Comparison of ENCODE assay signal across 27 cellular contexts in the genomic region with DNA sequence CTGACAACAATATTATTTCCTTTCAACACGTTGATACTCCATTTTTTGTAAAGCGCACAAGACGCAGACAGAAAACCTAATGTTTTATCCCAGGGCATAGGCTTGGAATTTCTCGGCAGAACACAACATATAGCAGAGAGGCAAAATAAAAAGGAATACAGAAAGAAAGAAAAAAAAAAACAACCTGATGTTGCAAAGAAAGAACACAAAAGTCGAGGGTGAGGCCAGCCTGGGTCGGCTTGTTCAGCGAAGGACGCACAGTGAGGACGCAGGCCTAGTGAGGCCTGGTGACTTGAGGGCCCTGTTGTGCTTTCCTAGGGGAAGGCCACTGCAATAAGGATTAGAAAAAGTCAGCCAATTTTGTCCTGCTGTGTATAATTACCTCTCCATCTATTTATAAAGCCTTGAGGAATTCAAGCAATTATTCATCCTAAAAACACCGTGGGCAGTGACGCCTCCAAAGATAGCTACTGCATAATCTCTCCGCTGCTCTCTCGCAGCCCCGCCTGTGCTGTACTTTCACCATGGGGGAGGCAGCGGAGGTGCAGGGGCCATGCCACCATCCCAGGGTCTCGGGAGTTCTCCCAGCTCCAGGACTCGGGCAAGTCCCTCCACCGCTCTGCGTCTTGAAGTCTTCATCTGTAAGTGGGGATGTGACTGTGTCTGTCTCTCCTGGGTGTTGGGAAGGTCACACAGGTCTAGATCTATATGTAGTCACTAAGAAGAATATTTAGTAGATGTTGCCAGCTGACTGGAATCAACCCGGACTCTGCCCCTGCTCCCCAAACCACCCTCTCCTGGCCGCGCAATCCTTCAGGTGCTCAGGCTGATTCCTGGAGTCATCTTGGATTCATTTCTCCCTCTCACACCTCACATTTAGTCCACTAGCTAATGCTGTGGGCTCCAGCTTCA.
DNase-seq lines count a peak whose midpoint lies in the region; FAIRE-seq and TF ChIP-seq lines count a peak whose summit lies in the region.
"Had no signal": no experiment of that assay in that cellular context is flagged by ENCODE, and none has a peak within 500 bp of the region (broad histone marks: within the 10 kb centered on the region; RNA-seq: fewer than 3 reads in every experiment).

No MANE protein-coding gene starts in this region.

- H3K4me3 ChIP-seq in HEK293 (ENCODE audit: low read depth, low read length) (no peak overlapping the region), neural progenitor cell (no peak overlapping the region)
- H3K4me3 ChIP-seq: gastroesophageal sphincter, right atrium auricular region, SK-N-MC, upper lobe of left lung had no signal

- no peaks in the 10 kb centered on the region for H3K79me2 ChIP-seq in neural progenitor cell (ENCODE audit: low read depth)
- H3K79me2 ChIP-seq: parathyroid adenoma had no signal

- CTCF ChIA-PET in HEK293 (lab: Yijun Ruan, JAX), result interaction anchor here (0.7 kb wide), 1 partner anchor 280 kb away, joined by 3 read pairs; the partner anchor contains the start of gene CCDC138

- H3K36me3 ChIP-seq in HEK293 (ENCODE audit: control insufficient read depth in 2 of 2, insufficient read depth in 1 of 2, low read length in 2 of 2), result no peaks in the 10 kb centered on the region
- no peaks in the 10 kb centered on the region for H3K36me3 ChIP-seq in neural progenitor cell
- H3K36me3 ChIP-seq: gastroesophageal sphincter, right atrium auricular region, upper lobe of left lung had no signal

- DNase-seq in D721Med (ENCODE audit: insufficient read length, low spot score), result no peak
- DNase-seq in endothelial cell (ENCODE audit: low spot score), result no peak
- peak; percentile 39 for DNase-seq in neural progenitor cell (ENCODE audit: low spot score)
- no peak for DNase-seq in KG1 (lab: John Stamatoyannopoulos, UW)
- DNase-seq in NCI-H1092 (lab: John Stamatoyannopoulos, UW), result no peak
- DNase-seq in HFFc6, result no peak
- DNase-seq: activated CD4-positive, alpha-beta T cell treated with anti-CD3 and anti-CD28 coated beads for 1 hour; activated CD8-positive, alpha-beta T cell treated with anti-CD3 and anti-CD28 coated beads, Interleukin-2, amount 10 ng/mL, durations not matched to agents 7 days and 5 days; central memory CD4-positive, alpha-beta T cell; natural killer cell; NCI-H187 treated with DMSO at 0.1 percent for 48 hours; NCI-H226; stimulated activated CD4-positive, alpha-beta T cell treated with anti-CD3 and anti-CD28 coated beads, Interleukin-12 subunit alpha, Interleukin-12 subunit beta, amount 100 ng/mL, for 4 hours; stimulated activated CD4-positive, alpha-beta T cell treated with anti-CD3 and anti-CD28 coated beads, Interleukin-4, amount 100 ng/mL, for 1 hour; substantia nigra; upper lobe of left lung had no signal

- H3K9me3 ChIP-seq in HEK293 (ENCODE audit: control insufficient read depth, insufficient read depth, low read depth, low read length) (no peaks in the 10 kb centered on the region), neural progenitor cell (ENCODE audit: low read depth) (no peaks in the 10 kb centered on the region)
- H3K9me3 ChIP-seq: right atrium auricular region, upper lobe of left lung had no signal

- no peak overlapping the region for H3K27ac ChIP-seq in HEK293 (ENCODE audit: extremely low read depth, low read depth, low read length)
- H3K27ac ChIP-seq in neural progenitor cell, result peak overlapping the region; percentile 45
- H3K27ac ChIP-seq: gastroesophageal sphincter, HL-60, parathyroid adenoma, right atrium auricular region, RWPE1, SK-N-MC, upper lobe of left lung had no signal

- H3K9ac ChIP-seq in neural progenitor cell, result no peak overlapping the region
- H3K9ac ChIP-seq: parathyroid adenoma had no signal

- H3K4me1 ChIP-seq in HEK293 (ENCODE audit: control insufficient read depth, insufficient read depth, low read length) (no peaks in the 10 kb centered on the region), neural progenitor cell (peaks cover 28% of the 10 kb centered on the region)

- FAIRE-seq in D721Med (lab: Jason Lieb, UNC), result peak; percentile 61
- FAIRE-seq: astrocyte, endometrium, TTC549 had no signal

- TF ChIP-seq CTCF in D721Med (IDR thresholded peaks at IDR 0.05; ENCODE audit: insufficient read depth, missing control alignments), result no peak
- TF ChIP-seq CTCF in HEK293 (tag by site-specific recombination; IDR thresholded peaks at IDR 0.05), result no peak
- no peak for TF ChIP-seq CTCF in endothelial cell (IDR thresholded peaks at IDR 0.05; ENCODE audit: unreplicated experiment)
- TF ChIP-seq CTCF in neural progenitor cell (IDR thresholded peaks at IDR 0.05), result no peak
- TF ChIP-seq CTCF in HFFc6 (IDR thresholded peaks at IDR 0.05), result no peak

- H2AFZ ChIP-seq in neural progenitor cell (replicated peaks), result no peak overlapping the region
- H2AFZ ChIP-seq: parathyroid adenoma had no signal

- H3K4me3 Mint-ChIP-seq in endothelial cell (ENCODE audit: unreplicated experiment) (no peak overlapping the region), neural progenitor cell (peak overlapping the region; percentile 48), HFFc6 (no peak overlapping the region)
- H3K4me3 Mint-ChIP-seq: activated CD8-positive, alpha-beta T cell treated with anti-CD3 and anti-CD28 coated beads, Interleukin-2, amount 10 ng/mL, durations not matched to agents 7 days and 5 days; dendritic cell treated with granulocyte-macrophage colony-stimulating factor and Interleukin-4, amounts not matched to agents 40 ng/mL and 50 ng/mL, for 4 days; natural killer cell had no signal

- H3K27me3 Mint-ChIP-seq in endothelial cell (ENCODE audit: unreplicated experiment), result peaks cover 5% of the 10 kb centered on the region
- peaks cover 13% of the 10 kb centered on the region for H3K27me3 Mint-ChIP-seq in neural progenitor cell (ENCODE audit: insufficient read depth, low read depth)
- H3K27me3 Mint-ChIP-seq in HFFc6 (ENCODE audit: insufficient read depth), result peaks cover 53% of the 10 kb centered on the region
- H3K27me3 Mint-ChIP-seq: dendritic cell treated with granulocyte-macrophage colony-stimulating factor and Interleukin-4, amounts not matched to agents 40 ng/mL and 50 ng/mL, for 4 days had no signal

- peaks cover 7% of the 10 kb centered on the region for H3K4me1 Mint-ChIP-seq in endothelial cell (ENCODE audit: unreplicated experiment)
- peaks cover 57% of the 10 kb centered on the region for H3K4me1 Mint-ChIP-seq in neural progenitor cell
- no peaks in the 10 kb centered on the region for H3K4me1 Mint-ChIP-seq in HFFc6 (ENCODE audit: low read depth)
- H3K4me1 Mint-ChIP-seq: natural killer cell had no signal

- no peaks in the 10 kb centered on the region for H4K20me1 ChIP-seq in neural progenitor cell (ENCODE audit: low read depth)

- H3K9me3 Mint-ChIP-seq in endothelial cell (ENCODE audit: unreplicated experiment) (no peaks in the 10 kb centered on the region), neural progenitor cell (peaks cover 2% of the 10 kb centered on the region), HFFc6 (no peaks in the 10 kb centered on the region)
- H3K9me3 Mint-ChIP-seq: dendritic cell treated with granulocyte-macrophage colony-stimulating factor and Interleukin-4, amounts not matched to agents 40 ng/mL and 50 ng/mL, for 4 days; natural killer cell had no signal

- H3K27ac Mint-ChIP-seq in endothelial cell (ENCODE audit: unreplicated experiment), result peak overlapping the region; percentile 52
- H3K27ac Mint-ChIP-seq in neural progenitor cell, result peak overlapping the region; percentile 72
- no peak overlapping the region for H3K27ac Mint-ChIP-seq in HFFc6
- H3K27ac Mint-ChIP-seq: activated CD8-positive, alpha-beta T cell treated with anti-CD3 and anti-CD28 coated beads, Interleukin-2, amount 10 ng/mL, durations not matched to agents 7 days and 5 days; dendritic cell treated with granulocyte-macrophage colony-stimulating factor and Interleukin-4, amounts not matched to agents 40 ng/mL and 50 ng/mL, for 4 days; natural killer cell had no signal

- no peaks in the 10 kb centered on the region for H3K36me3 Mint-ChIP-seq in endothelial cell (ENCODE audit: low read depth, unreplicated experiment)
- H3K36me3 Mint-ChIP-seq in neural progenitor cell, result no peaks in the 10 kb centered on the region
- no peaks in the 10 kb centered on the region for H3K36me3 Mint-ChIP-seq in HFFc6 (ENCODE audit: low read depth)
- H3K36me3 Mint-ChIP-seq: natural killer cell had no signal

- H3K4me2 ChIP-seq in neural progenitor cell, result peak overlapping the region; percentile 23

- peaks cover 23% of the 10 kb centered on the region for H3F3A ChIP-seq in neural progenitor cell (ENCODE audit: low read depth)

- H3K27me3 ChIP-seq in neural progenitor cell, result no peaks in the 10 kb centered on the region
- H3K27me3 ChIP-seq: gastroesophageal sphincter, right atrium auricular region, upper lobe of left lung had no signal

- POLR2A ChIA-PET in HEK293 (lab: Yijun Ruan, JAX), result no interaction called here

TF ChIP-seq in HEK293, 187 proteins besides CTCF, POLR2A, EP300 and RAD21 (continues in another document):
- no peak for TF ChIP-seq ZNF292 (tag by site-specific recombination; IDR thresholded peaks at IDR 0.05; ENCODE audit: borderline replicate concordance, low read depth)
- 0 out of 2 replicates have a peak, but pooled peaks have one; percentile 26 for TF ChIP-seq OSR2 (tag by site-specific recombination; IDR thresholded peaks at IDR 0.05)
- TF ChIP-seq ZNF549 (tag by site-specific recombination; IDR thresholded peaks at IDR 0.05), result no peak
- no peak for TF ChIP-seq ZNF791 (tag by site-specific recombination; IDR thresholded peaks at IDR 0.05)
- TF ChIP-seq ZFHX2 (tag by site-specific recombination; conservative IDR thresholded peaks at IDR 0.05), result peak; percentile 81
- TF ChIP-seq ZNF391 (tag by site-specific recombination; IDR thresholded peaks at IDR 0.05; ENCODE audit: borderline replicate concordance, low read depth), result no peak
- TF ChIP-seq ZNF600 (tag by site-specific recombination; IDR thresholded peaks at IDR 0.05), result peak; percentile 50; the same call in 1 of the 2 replicates
- no peak for TF ChIP-seq ZNF501 (tag by site-specific recombination; IDR thresholded peaks at IDR 0.05)
- TF ChIP-seq ZNF248 (tag by site-specific recombination; IDR thresholded peaks at IDR 0.05), result no peak
- TF ChIP-seq ZNF701 (tag by site-specific recombination; IDR thresholded peaks at IDR 0.05), result no peak
